Comparison of ENCODE assay signal across 16 cellular contexts in the genomic region with DNA sequence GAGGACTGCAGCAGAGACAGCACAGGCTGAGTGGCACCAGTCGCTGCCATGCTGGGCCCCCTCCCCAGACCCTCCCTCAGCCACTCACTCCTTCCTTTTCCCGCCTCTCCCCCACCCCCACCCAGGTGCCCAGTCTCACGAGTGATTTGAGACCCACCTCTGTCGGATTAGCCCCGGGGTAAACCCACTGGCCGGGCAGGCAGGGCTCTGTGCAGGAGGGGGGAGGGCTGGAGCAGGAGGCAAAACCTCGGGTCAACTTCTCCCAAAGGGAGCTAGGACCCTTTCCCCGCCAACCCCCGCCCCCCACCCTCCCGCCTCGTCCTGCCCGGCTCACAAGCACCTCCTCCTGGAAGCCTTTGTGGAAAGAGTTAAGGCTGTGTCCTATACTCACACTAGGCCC. TPM values are rescaled to one million over a fixed set of nuclear protein-coding genes. Genes with fewer than 3 reads are reported as not detected.
DNase-seq lines count a peak whose midpoint lies in the region; ATAC-seq, FAIRE-seq and TF ChIP-seq lines count a peak whose summit lies in the region.
"Had no signal": no experiment of that assay in that cellular context is flagged by ENCODE, and none has a peak within 500 bp of the region (broad histone marks: within the 10 kb centered on the region; RNA-seq: fewer than 3 reads in every experiment).

No MANE protein-coding gene starts in this region.

- no peak overlapping the region for H3K4me2 ChIP-seq in fibroblast of lung (ENCODE audit: extremely low read depth, insufficient read depth, low read length)

- H3K36me3 ChIP-seq in RWPE2 (ENCODE audit: low read depth): peaks cover 41% of the 10 kb centered on the region
- peaks cover 20% of the 10 kb centered on the region for H3K36me3 ChIP-seq in fibroblast of lung (ENCODE audit: control insufficient read depth, insufficient read depth, low read length)
- H3K36me3 ChIP-seq in psoas muscle (ENCODE audit: insufficient read depth in 1 of 2, low read depth in 1 of 2): peaks cover 8 to 35% of the 10 kb centered on the region in 2 donors

- FAIRE-seq in GM12892 (lab: Jason Lieb, UNC): no peak
- FAIRE-seq: A204.1, frontal cortex, H54, keratinocyte had no signal

- no peak overlapping the region for H3K4me3 Mint-ChIP-seq in activated CD8-positive, alpha-beta memory T cell treated with anti-CD3 and anti-CD28 coated beads, Interleukin-2, amount 10 ng/mL, durations not matched to agents 7 days and 5 days

- H3K4me3 ChIP-seq in RWPE2 (ENCODE audit: severe bottlenecking) (no peak overlapping the region), fibroblast of lung (replicated peaks in 1 of 4; ENCODE audit: control extremely low read depth in 1 of 4, insufficient read depth in 1 of 4, low read depth in 3 of 4, low read length in 4 of 4) (no peak overlapping the region), psoas muscle (no peak overlapping the region)
- H3K4me3 ChIP-seq: SJSA1 had no signal

- H3K4me1 ChIP-seq in RWPE2 (ENCODE audit: insufficient read depth, poor library complexity, severe bottlenecking) (peaks cover 23% of the 10 kb centered on the region), fibroblast of lung (ENCODE audit: control insufficient read depth, extremely low read depth, insufficient read depth, low read length) (peaks cover 33% of the 10 kb centered on the region), psoas muscle (peaks cover 40% of the 10 kb centered on the region)

- H3K27me3 ChIP-seq in RWPE2 (ENCODE audit: insufficient read depth, poor library complexity, severe bottlenecking): no peaks in the 10 kb centered on the region
- H3K27me3 ChIP-seq in fibroblast of lung (ENCODE audit: control insufficient read depth, insufficient read depth, low read length): no peaks in the 10 kb centered on the region
- no peaks in the 10 kb centered on the region for H3K27me3 ChIP-seq in psoas muscle (ENCODE audit: insufficient read depth in 3 of 3, low read length in 2 of 3)
- H3K27me3 ChIP-seq: SJSA1 had no signal

- no peak for TF ChIP-seq CTCF in RWPE2 (IDR thresholded peaks at IDR 0.05; ENCODE audit: poor library complexity, severe bottlenecking)
- TF ChIP-seq CTCF in fibroblast of lung (conservative IDR thresholded peaks at IDR 0.05 in 1 of 2, IDR thresholded peaks at IDR 0.05 in 1 of 2; ENCODE audit: low read depth in 1 of 2, low read length in 2 of 2): no peak
- no peak for TF ChIP-seq CTCF in psoas muscle (IDR thresholded peaks at IDR 0.05)

- ATAC-seq in activated CD8-positive, alpha-beta memory T cell treated with anti-CD3 and anti-CD28 coated beads, Interleukin-2, amount 10 ng/mL, durations not matched to agents 7 days and 5 days: no peak
- ATAC-seq in RWPE2 (ENCODE audit: low read depth) (no peak), psoas muscle (no peak), GM21619 (IDR thresholded peaks at IDR 0.05; ENCODE audit: unreplicated experiment) (no peak)
- ATAC-seq: sciatic nerve had no signal

- peaks cover 29% of the 10 kb centered on the region for H3K36me3 Mint-ChIP-seq in activated CD8-positive, alpha-beta memory T cell treated with anti-CD3 and anti-CD28 coated beads, Interleukin-2, amount 10 ng/mL, durations not matched to agents 7 days and 5 days

- no peak for DNase-seq in activated CD8-positive, alpha-beta memory T cell treated with anti-CD3 and anti-CD28 coated beads, Interleukin-2, amount 10 ng/mL, durations not matched to agents 7 days and 5 days
- no peak for DNase-seq in activated CD8-positive, alpha-beta memory T cell treated with anti-CD3 and anti-CD28 coated beads for 24 hours
- DNase-seq in RWPE2 (ENCODE audit: low spot score): peak; percentile 38
- no peak for DNase-seq in fibroblast of lung (ENCODE audit: low read depth in 2 of 2)
- DNase-seq in psoas muscle: no peak
- no peak for DNase-seq in GM12892 (ENCODE audit: insufficient read length)
- no peak for DNase-seq in DMS 273 treated with DMSO at 0.1 percent for 48 hours (lab: John Stamatoyannopoulos, UW)
- DNase-seq: activated T-cell treated with anti-CD3 and anti-CD28 coated beads, Interleukin-2, amount 50 U/mL, for 1 hour; effector CD8-positive, alpha-beta T cell had no signal

- no peaks in the 10 kb centered on the region for H4K20me1 ChIP-seq in fibroblast of lung (ENCODE audit: control insufficient read depth, extremely low read depth, insufficient read depth, low read length)

- no peaks in the 10 kb centered on the region for H3K27me3 Mint-ChIP-seq in activated CD8-positive, alpha-beta memory T cell treated with anti-CD3 and anti-CD28 coated beads, Interleukin-2, amount 10 ng/mL, durations not matched to agents 7 days and 5 days

- H3K9me3 ChIP-seq in RWPE2 (ENCODE audit: severe bottlenecking) (no peaks in the 10 kb centered on the region), fibroblast of lung (ENCODE audit: control insufficient read depth, insufficient read depth, low read depth, low read length) (no peaks in the 10 kb centered on the region), psoas muscle (no peaks in the 10 kb centered on the region)
- H3K9me3 ChIP-seq: SJSA1 had no signal

- peaks cover 65% of the 10 kb centered on the region for H3K79me2 ChIP-seq in fibroblast of lung (ENCODE audit: control insufficient read depth, insufficient read depth, low read length)

- H3K27ac ChIP-seq in RWPE2 (ENCODE audit: poor library complexity, severe bottlenecking) (peak overlapping the region; percentile 98), fibroblast of lung (ENCODE audit: insufficient read depth, low read length) (peak overlapping the region; percentile 100), psoas muscle (peak overlapping the region; percentile 39)
- H3K27ac ChIP-seq: SJSA1 had no signal

- no peaks in the 10 kb centered on the region for H3K9me3 Mint-ChIP-seq in activated CD8-positive, alpha-beta memory T cell treated with anti-CD3 and anti-CD28 coated beads, Interleukin-2, amount 10 ng/mL, durations not matched to agents 7 days and 5 days (ENCODE audit: low read depth)

- WGBS in psoas muscle, 3 donors: 67 to 81% (median 71%) methylated on average over 7 to 12 of the region's 12 CpGs

- H3K4me1 Mint-ChIP-seq in activated CD8-positive, alpha-beta memory T cell treated with anti-CD3 and anti-CD28 coated beads, Interleukin-2, amount 10 ng/mL, durations not matched to agents 7 days and 5 days: peaks cover 86% of the 10 kb centered on the region

- no peak for TF ChIP-seq POLR2A in GM12892 (IDR thresholded peaks at IDR 0.05; ENCODE audit: low read depth, low read length)

- CTCF ChIA-PET in activated CD8-positive, alpha-beta memory T cell treated with anti-CD3 and anti-CD28 coated beads, Interleukin-2, amount 10 ng/mL, durations not matched to agents 7 days and 5 days (lab: Charles Lee): interaction anchor here (5.1 kb wide), 1 partner anchor 16 kb away, joined by 87 read pairs; a partner anchor contains a TSS

- H3K27ac Mint-ChIP-seq in activated CD8-positive, alpha-beta memory T cell treated with anti-CD3 and anti-CD28 coated beads, Interleukin-2, amount 10 ng/mL, durations not matched to agents 7 days and 5 days: peak overlapping the region; percentile 64

- intact Hi-C loops in psoas muscle (cut with DNase I): no loop called here

- no peak overlapping the region for H3K9ac ChIP-seq in fibroblast of lung (ENCODE audit: insufficient read depth, low read length)

- H2AFZ ChIP-seq in fibroblast of lung (ENCODE audit: low read length): no peak overlapping the region

RNA-seq across cellular contexts. Expression of a gene that starts 3.5 kb away (rescaled TPM):
- total RNA-seq in activated CD8-positive, alpha-beta memory T cell treated with anti-CD3 and anti-CD28 coated beads, Interleukin-2, amount 10 ng/mL, durations not matched to agents 7 days and 5 days: 10 to 100 TPM; 60.4 to 80.0 TPM
- total RNA-seq in fibroblast of lung: 39.8 and 58.8 TPM in 2 replicates
- 67.2 and 108 TPM in 2 replicates for polyA plus RNA-seq in fibroblast of lung
- 84.6 and 128 TPM in 2 replicates for polyA plus RNA-seq in fibroblast of lung (2012)
- 49.8 and 84.4 TPM in 2 replicates for polyA minus RNA-seq in fibroblast of lung (ENCODE audit: low replicate concordance)
- 100 to 1,000 TPM in 2 of 4 donors, 10 to 100 TPM in 2; 86.1 to 137 (median 99.8) TPM for total RNA-seq in psoas muscle
- polyA plus RNA-seq in psoas muscle: 100 to 1,000 TPM; 140 to 174 (median 146) TPM
- polyA plus RNA-seq in GM12892 (2012; ENCODE audit: missing spikeins): 129 TPM

RNA-seq across cellular contexts. Expression of a gene that starts 7.1 kb away (rescaled TPM):
- 100 to 1,000 TPM; 258 to 340 TPM for total RNA-seq in activated CD8-positive, alpha-beta memory T cell treated with anti-CD3 and anti-CD28 coated beads, Interleukin-2, amount 10 ng/mL, durations not matched to agents 7 days and 5 days
- 108 and 138 TPM in 2 replicates for total RNA-seq in fibroblast of lung
- polyA plus RNA-seq in fibroblast of lung: 99.1 and 126 TPM in 2 replicates
- polyA plus RNA-seq in fibroblast of lung (2012): 169 and 241 TPM in 2 replicates
- polyA minus RNA-seq in fibroblast of lung (ENCODE audit: low replicate concordance): 156 and 196 TPM in 2 replicates
- 100 to 1,000 TPM; 164 to 240 (median 208) TPM for total RNA-seq in psoas muscle
- polyA plus RNA-seq in psoas muscle: 100 to 1,000 TPM; 161 to 367 (median 163) TPM
- polyA plus RNA-seq in GM12892 (2012; ENCODE audit: missing spikeins): 139 TPM

RNA-seq across cellular contexts. Expression of a gene that starts 15.8 kb away (rescaled TPM):
- total RNA-seq in activated CD8-positive, alpha-beta memory T cell treated with anti-CD3 and anti-CD28 coated beads, Interleukin-2, amount 10 ng/mL, durations not matched to agents 7 days and 5 days: 10 to 100 TPM; 56.0 to 70.3 TPM
- total RNA-seq in fibroblast of lung (5.4 and 5.8 TPM in 2 replicates), psoas muscle (10 to 100 TPM in 3 of 4 donors, 1 to 10 TPM in 1; 7.4 to 19.8 (median 16.5) TPM)
- polyA plus RNA-seq in fibroblast of lung (23.6 and 29.9 TPM in 2 replicates), psoas muscle (10 to 100 TPM in 2 of 3 donors, 1 to 10 TPM in 1; 7.6 to 20.4 (median 20.2) TPM)
- 17.3 and 18.9 TPM in 2 replicates for polyA plus RNA-seq in fibroblast of lung (2012)
- polyA minus RNA-seq in fibroblast of lung (ENCODE audit: low replicate concordance): 64.3 and 80.6 TPM in 2 replicates
- polyA plus RNA-seq in GM12892 (2012; ENCODE audit: missing spikeins): 22.9 TPM

RNA-seq across cellular contexts. Expression of a gene that starts 16.1 kb away (rescaled TPM):
- total RNA-seq in activated CD8-positive, alpha-beta memory T cell treated with anti-CD3 and anti-CD28 coated beads, Interleukin-2, amount 10 ng/mL, durations not matched to agents 7 days and 5 days: 10 to 100 TPM; 44.0 to 49.6 TPM
- total RNA-seq in fibroblast of lung: 12.6 and 17.3 TPM in 2 replicates
- 5.5 and 6.4 TPM in 2 replicates for polyA plus RNA-seq in fibroblast of lung
- 8.4 and 10.4 TPM in 2 replicates for polyA plus RNA-seq in fibroblast of lung (2012)
- polyA minus RNA-seq in fibroblast of lung (ENCODE audit: low replicate concordance): 13.9 and 23.2 TPM in 2 replicates
- 10 to 100 TPM; 18.5 to 32.1 (median 28.5) TPM for total RNA-seq in psoas muscle
- polyA plus RNA-seq in psoas muscle: 10 to 100 TPM; 22.1 to 31.5 (median 27.0) TPM
- polyA plus RNA-seq in GM12892 (2012; ENCODE audit: missing spikeins): 24.4 TPM

RNA-seq across cellular contexts. Expression of a gene that starts 23.0 kb away (rescaled TPM):
- 10 to 100 TPM; 68.7 to 99.8 TPM for total RNA-seq in activated CD8-positive, alpha-beta memory T cell treated with anti-CD3 and anti-CD28 coated beads, Interleukin-2, amount 10 ng/mL, durations not matched to agents 7 days and 5 days
- total RNA-seq in fibroblast of lung: 10.5 and 13.2 TPM in 2 replicates
- 52.0 and 75.8 TPM in 2 replicates for polyA plus RNA-seq in fibroblast of lung
- 41.9 and 48.7 TPM in 2 replicates for polyA plus RNA-seq in fibroblast of lung (2012)
- polyA minus RNA-seq in fibroblast of lung (ENCODE audit: low replicate concordance): 98.8 and 140 TPM in 2 replicates
- total RNA-seq in psoas muscle: 10 to 100 TPM; 43.7 to 69.3 (median 64.0) TPM
- polyA plus RNA-seq in psoas muscle: 100 to 1,000 TPM in 1 of 3 donors, 10 to 100 TPM in 2; 46.8 to 107 (median 72.0) TPM
- 65.4 TPM for polyA plus RNA-seq in GM12892 (2012; ENCODE audit: missing spikeins)

Comparison
In these comparisons a context has a peak if more than half of its experiments do, and no peak if none do; other contexts are left out.
1. H3K27ac ChIP-seq: peak in every context shown above with its lines; median percentile 100 in fibroblast of lung; 98 in RWPE2; 39 in psoas muscle.